Comparison of ENCODE assay signal across 9 cellular contexts in the genomic region with DNA sequence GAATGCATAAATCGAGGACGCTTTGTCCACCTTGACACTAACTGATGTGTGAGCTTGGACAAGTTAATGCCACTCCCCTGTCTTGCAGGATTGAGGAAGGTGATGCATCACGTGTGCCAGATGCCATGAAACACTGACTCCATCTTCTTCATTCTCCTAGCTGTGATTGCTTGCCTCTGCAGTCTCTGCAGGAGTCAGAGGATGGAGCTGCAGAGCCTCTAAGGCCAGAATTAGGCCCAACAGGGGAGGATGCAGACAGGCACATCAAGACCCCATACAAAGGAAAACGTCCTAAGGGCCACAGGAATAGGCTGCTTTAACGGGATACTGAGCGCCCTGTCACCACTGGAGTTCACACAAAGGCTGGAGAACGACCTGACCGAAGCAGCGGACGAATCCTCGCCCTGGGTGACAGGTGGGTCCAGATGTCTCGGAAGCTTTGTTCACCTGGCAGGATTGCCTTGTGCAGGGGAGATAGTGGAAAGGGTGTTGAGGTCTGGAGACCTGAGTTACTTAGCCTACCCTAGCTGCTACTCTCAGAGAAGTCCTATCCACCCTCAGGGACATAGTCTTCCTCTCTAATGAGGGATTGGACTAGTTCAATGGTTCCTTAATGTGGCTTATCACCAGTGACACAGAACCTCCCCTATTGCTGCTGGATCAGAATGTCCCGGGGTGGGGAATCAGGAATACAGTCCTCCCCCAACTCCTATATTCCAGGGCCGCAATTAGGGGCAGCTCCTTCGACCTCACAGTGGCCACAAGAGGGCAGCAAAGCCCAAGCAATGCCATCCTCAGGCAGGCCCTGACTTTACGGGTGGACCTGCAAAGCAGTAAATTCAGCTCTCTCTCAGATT. TPM values are rescaled to one million over a fixed set of nuclear protein-coding genes. Genes with fewer than 3 reads are reported as not detected.
DNase-seq lines count a peak whose midpoint lies in the region; ATAC-seq lines count a peak whose summit lies in the region.
"Had no signal": no experiment of that assay in that cellular context is flagged by ENCODE, and none has a peak within 500 bp of the region (broad histone marks: within the 10 kb centered on the region; RNA-seq: fewer than 3 reads in every experiment).

No MANE protein-coding gene starts in this region.

- no peaks in the 10 kb centered on the region for H3K9me3 ChIP-seq in ectodermal cell (ENCODE audit: control insufficient read depth, low read length)

- no peak overlapping the region for H3K23ac ChIP-seq in mesendoderm (ENCODE audit: low read length)

- DNase-seq in Right ventricle myocardium inferior (ENCODE audit: missing footprints) (peak; percentile 82), cardiac septum (ENCODE audit: low spot score) (no peak), NCI-H748 treated with DMSO at 0.1 percent for 48 hours (lab: John Stamatoyannopoulos, UW) (peak; percentile 47), mesendoderm (peak; percentile 81)
- DNase-seq in activated CD4-positive, alpha-beta memory T cell treated with anti-CD3 and anti-CD28 coated beads for 36 hours, result peak; percentile 84
- DNase-seq in stimulated activated CD8-positive, alpha-beta memory T cell treated with anti-CD3 and anti-CD28 coated beads, Interleukin-2, amount 100 ng/mL, for 48 hours (ENCODE audit: low read depth in 2 of 2), result peak; percentile 57 to 67

- no peak overlapping the region for H3K4me3 ChIP-seq in ectodermal cell (ENCODE audit: insufficient read depth, low read depth, low read length)
- H3K4me3 ChIP-seq in mesendoderm (ENCODE audit: low read length), result no peak overlapping the region
- H3K4me3 ChIP-seq: skin epidermis had no signal

- CTCF ChIA-PET in activated CD4-positive, alpha-beta memory T cell treated with anti-CD3 and anti-CD28 coated beads for 36 hours (lab: Charles Lee), result interaction anchor here (0.6 to 3.8 kb wide), 48 partner anchors 10 to 1384 kb away, joined by 3 to 173 read pairs (median 4); no protein-coding TSS in a partner anchor

- no peak overlapping the region for H2BK5ac ChIP-seq in mesendoderm (ENCODE audit: low read length)

- H3K27ac ChIP-seq in ectodermal cell (ENCODE audit: insufficient read depth, low read depth, low read length, poor library complexity, severe bottlenecking), result peak overlapping the region; percentile 5
- no peak overlapping the region for H3K27ac ChIP-seq in mesendoderm (ENCODE audit: low read depth, low read length)
- H3K27ac ChIP-seq: skin epidermis had no signal

- 69 to 70% methylated on average over 16 of the region's 16 CpGs for WGBS in ectodermal cell, 2 experiments
- WGBS in mesendoderm (ENCODE audit: extremely low coverage, insufficient coverage, low lambda C conversion rate), result no CpG with 5 or more reads among the region's 16 CpGs

- no peak overlapping the region for H3K9ac ChIP-seq in mesendoderm (ENCODE audit: low read length)

- H3K4me1 ChIP-seq in ectodermal cell (ENCODE audit: control insufficient read depth, insufficient read depth, low read length) (no peaks in the 10 kb centered on the region), mesendoderm (ENCODE audit: control insufficient read depth, low read depth, low read length) (no peaks in the 10 kb centered on the region)

- no peak overlapping the region for H3K27ac Mint-ChIP-seq in activated CD4-positive, alpha-beta memory T cell treated with anti-CD3 and anti-CD28 coated beads for 36 hours

- no peaks in the 10 kb centered on the region for H3K36me3 ChIP-seq in ectodermal cell (ENCODE audit: control insufficient read depth, insufficient read depth, low read length)
- no peaks in the 10 kb centered on the region for H3K36me3 ChIP-seq in mesendoderm (ENCODE audit: control insufficient read depth, insufficient read depth, low read length)

- ATAC-seq in Right ventricle myocardium inferior, result peak; percentile 68
- ATAC-seq in HG03378 (IDR thresholded peaks at IDR 0.05; ENCODE audit: unreplicated experiment), result peak; percentile 64

- H3K27me3 ChIP-seq in ectodermal cell (ENCODE audit: control insufficient read depth, insufficient read depth, low read length, poor library complexity, severe bottlenecking) (no peaks in the 10 kb centered on the region), mesendoderm (ENCODE audit: insufficient read depth, low read length, poor library complexity) (no peaks in the 10 kb centered on the region)

- no peak overlapping the region for H4K8ac ChIP-seq in mesendoderm (ENCODE audit: low read depth, low read length)

- no peak overlapping the region for H2BK15ac ChIP-seq in mesendoderm (replicated peaks; ENCODE audit: low read depth)

- H3K4me1 Mint-ChIP-seq in activated CD4-positive, alpha-beta memory T cell treated with anti-CD3 and anti-CD28 coated beads for 36 hours (ENCODE audit: low read depth), result peaks cover 12% of the 10 kb centered on the region

- H3K79me2 ChIP-seq in mesendoderm (ENCODE audit: control insufficient read depth, insufficient read depth, low read length), result no peaks in the 10 kb centered on the region

- no peak overlapping the region for H3K18ac ChIP-seq in mesendoderm (ENCODE audit: low read length)

- POLR2A ChIA-PET in activated CD4-positive, alpha-beta memory T cell treated with anti-CD3 and anti-CD28 coated beads for 36 hours (lab: Charles Lee), result interaction anchor here (1.4 kb wide), 1 partner anchor 226 kb away, joined by 4 read pairs; no protein-coding TSS in a partner anchor

- H2BK120ac ChIP-seq in mesendoderm (ENCODE audit: low read depth, low read length), result no peak overlapping the region

- H3K27me3 Mint-ChIP-seq in activated CD4-positive, alpha-beta memory T cell treated with anti-CD3 and anti-CD28 coated beads for 36 hours, result peaks cover 12% of the 10 kb centered on the region

- H4K5ac ChIP-seq in mesendoderm (ENCODE audit: low read length), result no peak overlapping the region

- no peaks in the 10 kb centered on the region for H3K36me3 Mint-ChIP-seq in activated CD4-positive, alpha-beta memory T cell treated with anti-CD3 and anti-CD28 coated beads for 36 hours

- intact Hi-C loops in Right ventricle myocardium inferior (cut with DNase I), result loop anchor here (2.0 kb wide), 1 partner anchor 227 kb away; no protein-coding TSS in a partner anchor
- intact Hi-C loops in cardiac septum (cut with DNase I), result loop anchor here (2.0 kb wide), 1 partner anchor 229 kb away; no protein-coding TSS in a partner anchor
- intact Hi-C loops in activated CD4-positive, alpha-beta memory T cell treated with anti-CD3 and anti-CD28 coated beads for 36 hours (cut with micrococcal nuclease), result loop anchor here (1.0 to 5.0 kb wide), 3 partner anchors 209 to 482 kb away; no protein-coding TSS in a partner anchor

- no peak overlapping the region for H3K4ac ChIP-seq in mesendoderm (ENCODE audit: low read depth, low read length)

- H3K4me3 Mint-ChIP-seq in activated CD4-positive, alpha-beta memory T cell treated with anti-CD3 and anti-CD28 coated beads for 36 hours, result no peak overlapping the region

- no peaks in the 10 kb centered on the region for H3K9me3 Mint-ChIP-seq in activated CD4-positive, alpha-beta memory T cell treated with anti-CD3 and anti-CD28 coated beads for 36 hours

- H2AK5ac ChIP-seq in mesendoderm (ENCODE audit: low read length), result no peak overlapping the region

- no peaks in the 10 kb centered on the region for H3K79me1 ChIP-seq in mesendoderm (ENCODE audit: low read length)

- no peak overlapping the region for H3K56ac ChIP-seq in mesendoderm (ENCODE audit: low read length)

- H3K4me2 ChIP-seq in mesendoderm (ENCODE audit: low read length), result no peak overlapping the region

RNA-seq across cellular contexts. Expression of gene DBX1, which starts 32.4 kb away (rescaled TPM):
- total RNA-seq in Right ventricle myocardium inferior, result not detected
- not detected for total RNA-seq in cardiac septum
- not detected for total RNA-seq in activated CD4-positive, alpha-beta memory T cell treated with anti-CD3 and anti-CD28 coated beads for 36 hours
- polyA plus RNA-seq in ectodermal cell (2013, experiment 1 of 4), result 5.7 TPM
- polyA plus RNA-seq in ectodermal cell (2013, experiment 2 of 4), result 6.5 TPM
- polyA plus RNA-seq in ectodermal cell (2013, experiment 3 of 4), result 12.6 TPM
- 10.0 TPM for polyA plus RNA-seq in ectodermal cell (2013, experiment 4 of 4)
- polyA plus RNA-seq in mesendoderm (2013, experiment 1 of 2), result 0.06 TPM
- 0.03 TPM for polyA plus RNA-seq in mesendoderm (2013, experiment 2 of 2)
